ENCODE assay signal across 1 cellular context in genomic region chr1:154736840-154737239, GRCh38.
TF ChIP-seq lines count a peak whose summit lies in the region.

No MANE protein-coding gene starts in this region.

TF ChIP-seq in WTC11, 78 proteins besides CTCF, POLR2A, EP300 and RAD21 (continued from another document):
- TF ChIP-seq, protein P1, sequence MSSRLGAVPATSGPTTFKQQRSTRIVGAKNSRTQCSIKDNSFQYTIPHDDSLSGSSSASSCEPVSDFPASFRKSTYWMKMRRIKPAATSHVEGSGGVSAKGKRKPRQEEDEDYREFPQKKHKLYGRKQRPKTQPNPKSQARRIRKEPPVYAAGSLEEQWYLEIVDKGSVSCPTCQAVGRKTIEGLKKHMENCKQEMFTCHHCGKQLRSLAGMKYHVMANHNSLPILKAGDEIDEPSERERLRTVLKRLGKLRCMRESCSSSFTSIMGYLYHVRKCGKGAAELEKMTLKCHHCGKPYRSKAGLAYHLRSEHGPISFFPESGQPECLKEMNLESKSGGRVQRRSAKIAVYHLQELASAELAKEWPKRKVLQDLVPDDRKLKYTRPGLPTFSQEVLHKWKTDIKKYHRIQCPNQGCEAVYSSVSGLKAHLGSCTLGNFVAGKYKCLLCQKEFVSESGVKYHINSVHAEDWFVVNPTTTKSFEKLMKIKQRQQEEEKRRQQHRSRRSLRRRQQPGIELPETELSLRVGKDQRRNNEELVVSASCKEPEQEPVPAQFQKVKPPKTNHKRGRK (CRISPR knock-in tag; IDR thresholded peaks at IDR 0.05; ENCODE audit: borderline replicate concordance) = no peak
- no peak for TF ChIP-seq ATF2 (CRISPR knock-in tag; IDR thresholded peaks at IDR 0.05; ENCODE audit: borderline replicate concordance, low read depth)
- no peak for TF ChIP-seq HMGXB4 (CRISPR knock-in tag; IDR thresholded peaks at IDR 0.05)
- TF ChIP-seq NFATC4 (CRISPR knock-in tag; IDR thresholded peaks at IDR 0.05) = no peak
- TF ChIP-seq GABPB1 (CRISPR knock-in tag; IDR thresholded peaks at IDR 0.05) = no peak
- TF ChIP-seq JAZF1 (CRISPR knock-in tag; IDR thresholded peaks at IDR 0.05) = no peak
